14 cellular contexts compared by ENCODE assay signal in the genomic region with DNA sequence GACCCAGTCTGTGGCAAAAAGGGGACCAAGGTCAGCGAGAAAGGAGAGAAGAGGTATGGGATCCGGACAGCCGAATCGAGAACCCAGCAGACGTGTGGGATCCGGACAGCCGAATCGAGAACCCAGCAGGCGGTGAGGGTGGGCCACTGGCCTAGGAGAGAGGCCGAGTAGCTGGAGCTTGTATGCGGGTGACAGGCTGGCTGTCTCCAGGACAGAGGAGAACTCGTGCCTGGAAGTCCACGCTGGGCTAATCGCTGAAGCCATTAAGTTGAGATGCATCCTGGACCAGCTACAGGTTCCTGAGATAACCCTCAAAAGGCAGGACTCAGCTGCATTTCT. TPM values are rescaled to one million over a fixed set of nuclear protein-coding genes. Genes with fewer than 3 reads are reported as not detected.
DNase-seq lines count a peak whose midpoint lies in the region; ATAC-seq, FAIRE-seq and TF ChIP-seq lines count a peak whose summit lies in the region.
"Had no signal": no experiment of that assay in that cellular context is flagged by ENCODE, and none has a peak within 500 bp of the region (broad histone marks: within the 10 kb centered on the region; RNA-seq: fewer than 3 reads in every experiment).

No MANE protein-coding gene starts in this region.

- peaks cover 31% of the 10 kb centered on the region for H3K36me3 Mint-ChIP-seq in Calu3 (ENCODE audit: insufficient read depth, unreplicated experiment)
- peaks cover 97% of the 10 kb centered on the region for H3K36me3 Mint-ChIP-seq in activated T-helper 17 cell treated with anti-CD3 and anti-CD28 coated beads, Interleukin-2, amount 50 U/mL, for 72 hours (ENCODE audit: low read depth)

- no peaks in the 10 kb centered on the region for H3K9me3 Mint-ChIP-seq in Calu3 (ENCODE audit: low read depth, unreplicated experiment)
- no peaks in the 10 kb centered on the region for H3K9me3 Mint-ChIP-seq in activated T-helper 17 cell treated with anti-CD3 and anti-CD28 coated beads, Interleukin-2, amount 50 U/mL, for 72 hours
- H3K9me3 Mint-ChIP-seq: activated T-helper 2 cell treated with anti-CD3 and anti-CD28 coated beads, Interferon-gamma antibody, Interleukin-2, Interleukin-4, amounts not matched to agents 10 μg/mL and 5 μg/mL and 100 μg/mL, durations not matched to agents 14 hours and 24 hours and 36 hours had no signal

- peak overlapping the region; percentile 85 to 87 for H3K27ac ChIP-seq in right atrium auricular region
- H3K27ac ChIP-seq in pancreas = peak overlapping the region; percentile 58 to 76 (median 75)
- H3K27ac ChIP-seq: C4-2B had no signal

- WGBS in pancreas, 2 donors = 55 to 58% methylated on average over 14 of the region's 14 CpGs

- no peak for FAIRE-seq in pancreas (lab: Jason Lieb, UNC)
- FAIRE-seq: H54 had no signal

- intact Hi-C loops in Calu3 (cut with micrococcal nuclease; ENCODE audit: unreplicated experiment) (no loop called here), pancreas (cut with DNase I) (loop anchor here in 1 of 3 donors (10.0 kb wide), 1 partner anchor 157 kb away; no protein-coding TSS in a partner anchor)

- peak overlapping the region; percentile 49 for H3K27ac Mint-ChIP-seq in Calu3 (ENCODE audit: unreplicated experiment)
- peak overlapping the region; percentile 97 for H3K27ac Mint-ChIP-seq in activated T-helper 17 cell treated with anti-CD3 and anti-CD28 coated beads, Interleukin-2, amount 50 U/mL, for 72 hours

- ATAC-seq in activated T-helper 17 cell treated with anti-CD3 and anti-CD28 coated beads, Interleukin-2, amount 50 U/mL, for 72 hours (replicated peaks) = no peak
- ATAC-seq in pancreas (no peak), GM19467 (IDR thresholded peaks at IDR 0.05; ENCODE audit: unreplicated experiment) (no peak), GM18858 (IDR thresholded peaks at IDR 0.05; ENCODE audit: unreplicated experiment) (no peak)

- BruUV-seq in Calu3 (replicated peaks; lab: Mats Ljungman, UMichigan) = no TSS peak

- CTCF ChIA-PET in Calu3 (lab: Charles Lee) = interaction anchor here (1.1 kb wide), 1 partner anchor 22 kb away, joined by 3 read pairs; no protein-coding TSS in a partner anchor

- H3K4me1 Mint-ChIP-seq in Calu3 (ENCODE audit: low read depth, unreplicated experiment) = peaks cover 30% of the 10 kb centered on the region
- peaks cover 26% of the 10 kb centered on the region for H3K4me1 Mint-ChIP-seq in activated T-helper 17 cell treated with anti-CD3 and anti-CD28 coated beads, Interleukin-2, amount 50 U/mL, for 72 hours

- H3K9me3 ChIP-seq in right atrium auricular region (no peaks in the 10 kb centered on the region), pancreas (no peaks in the 10 kb centered on the region)
- H3K9me3 ChIP-seq: MG63 had no signal

- H3K4me3 ChIP-seq in right atrium auricular region (no peak overlapping the region), pancreas (no peak overlapping the region)
- H3K4me3 ChIP-seq: MG63 had no signal

- H3K4me3 Mint-ChIP-seq in Calu3 (ENCODE audit: low read depth, unreplicated experiment) = peak overlapping the region; percentile 71
- peak overlapping the region; percentile 93 for H3K4me3 Mint-ChIP-seq in activated T-helper 17 cell treated with anti-CD3 and anti-CD28 coated beads, Interleukin-2, amount 50 U/mL, for 72 hours

- TF ChIP-seq CTCF in Calu3 (IDR thresholded peaks at IDR 0.05; ENCODE audit: unreplicated experiment) (no peak), right atrium auricular region (IDR thresholded peaks at IDR 0.05) (no peak), pancreas (IDR thresholded peaks at IDR 0.05) (no peak)

- H3K27me3 Mint-ChIP-seq in Calu3 (ENCODE audit: unreplicated experiment) = no peaks in the 10 kb centered on the region
- H3K27me3 Mint-ChIP-seq in activated T-helper 17 cell treated with anti-CD3 and anti-CD28 coated beads, Interleukin-2, amount 50 U/mL, for 72 hours = no peaks in the 10 kb centered on the region

- H3K27me3 ChIP-seq in right atrium auricular region (no peaks in the 10 kb centered on the region), pancreas (no peaks in the 10 kb centered on the region)
- H3K27me3 ChIP-seq: MG63 had no signal

- H3K36me3 ChIP-seq in right atrium auricular region = no peaks in the 10 kb centered on the region
- no peaks in the 10 kb centered on the region for H3K36me3 ChIP-seq in pancreas
- H3K36me3 ChIP-seq: MG63 had no signal

- DNase-seq in Calu3 (no peak), right atrium auricular region (ENCODE audit: low spot score) (no peak), pancreas (peak in 1 of 6 donors; percentile 67), NCI-H774 (lab: John Stamatoyannopoulos, UW) (no peak), SW 1271 (lab: John Stamatoyannopoulos, UW) (no peak)
- DNase-seq: activated CD4-positive, CD25-positive, alpha-beta regulatory T cell; MG63; stimulated activated naive CD4-positive, alpha-beta T cell treated with Interleukin-2 at 50 U/mL for 16 hours had no signal

- H3K4me1 ChIP-seq in right atrium auricular region (peaks cover 0 to 96% of the 10 kb centered on the region in 2 donors), pancreas (peaks cover 55 to 59% (median 57%) of the 10 kb centered on the region in 3 donors)

RNA-seq across cellular contexts. Expression of gene CERK, which starts 6.0 kb away (rescaled TPM):
- total RNA-seq in Calu3 (2022) = 20.3 and 25.0 TPM in 2 replicates
- total RNA-seq in activated T-helper 17 cell treated with anti-CD3 and anti-CD28 coated beads, Interleukin-2, amount 50 U/mL, for 72 hours = 100 to 1,000 TPM in 1 of 2 donors, 10 to 100 TPM in 1; 90.7 to 124 TPM
- 10 to 100 TPM; 46.0 to 59.8 TPM for total RNA-seq in right atrium auricular region
- total RNA-seq in pancreas = 10 to 100 TPM; 24.7 to 32.7 (median 29.7) TPM
- polyA plus RNA-seq in pancreas = 10 to 100 TPM; 12.7 to 30.0 TPM

RNA-seq across cellular contexts. Expression of gene TBC1D22A, which starts 30.4 kb away (rescaled TPM):
- total RNA-seq in Calu3 (2022) = 27.6 and 28.2 TPM in 2 replicates
- total RNA-seq in activated T-helper 17 cell treated with anti-CD3 and anti-CD28 coated beads, Interleukin-2, amount 50 U/mL, for 72 hours = 100 to 1,000 TPM in 1 of 2 donors, 10 to 100 TPM in 1; 52.4 to 108 TPM
- 10 to 100 TPM; 11.5 to 15.4 TPM for total RNA-seq in right atrium auricular region
- total RNA-seq in pancreas = 10 to 100 TPM; 14.3 to 17.6 (median 16.3) TPM
- polyA plus RNA-seq in pancreas = 10 to 100 TPM; 12.0 to 12.8 TPM
